Comparison of ENCODE assay signal across 1 cellular context in the genomic region with DNA sequence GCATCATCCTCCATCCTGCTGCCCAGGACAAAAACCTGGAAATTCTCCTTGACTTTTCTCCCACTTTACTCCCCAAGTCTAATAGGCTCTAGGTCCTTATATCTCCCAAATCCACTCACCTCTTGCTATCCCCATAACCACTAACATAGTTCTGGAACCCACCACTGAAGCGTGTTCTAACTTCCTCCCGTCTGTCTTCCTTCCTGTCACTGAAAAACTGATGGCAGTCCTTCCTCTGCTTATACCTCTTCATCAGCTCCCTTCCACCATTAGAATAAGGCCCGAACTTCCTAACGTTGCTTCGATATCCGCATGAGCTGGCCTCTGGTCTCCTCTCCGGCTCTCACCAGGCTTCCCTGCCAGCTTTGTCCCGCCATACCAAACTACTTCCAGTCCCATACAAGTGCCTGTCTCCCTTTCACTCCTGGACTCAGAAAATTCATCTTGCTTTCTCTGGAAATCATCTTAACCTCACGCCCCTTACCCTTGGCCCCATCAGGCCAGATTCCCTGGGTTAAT.
TF ChIP-seq lines count a peak whose summit lies in the region.

No MANE protein-coding gene starts in this region.

TF ChIP-seq in H1, 55 proteins besides CTCF, POLR2A, EP300 and RAD21:
- TF ChIP-seq ASH2L (IDR thresholded peaks at IDR 0.05; ENCODE audit: low read length) (no peak), CEBPB (IDR thresholded peaks at IDR 0.05; ENCODE audit: low read depth, low read length) (no peak), TBP (IDR thresholded peaks at IDR 0.05; ENCODE audit: low read depth, low read length) (no peak), SIRT6 (IDR thresholded peaks at IDR 0.05; ENCODE audit: low read length) (no peak), PHF8 (conservative IDR thresholded peaks at IDR 0.05; ENCODE audit: low read depth, low read length) (no peak), EGR1 (IDR thresholded peaks at IDR 0.05; ENCODE audit: borderline replicate concordance, low read depth, low read length) (no peak), GTF2F1 (IDR thresholded peaks at IDR 0.05; ENCODE audit: borderline replicate concordance, low read depth, low read length) (no peak), NANOG (IDR thresholded peaks at IDR 0.05; ENCODE audit: insufficient read depth, low read depth, low read length, poor library complexity, severe bottlenecking) (no peak), RXRA (IDR thresholded peaks at IDR 0.05; ENCODE audit: insufficient read depth, low read depth, low read length) (no peak), TAF1 (IDR thresholded peaks at IDR 0.05; ENCODE audit: low read depth, low read length) (no peak), GABPA (IDR thresholded peaks at IDR 0.05; ENCODE audit: borderline replicate concordance, insufficient read depth, low read length) (no peak), SAP30 (IDR thresholded peaks at IDR 0.05; ENCODE audit: insufficient read depth, insufficient replicate concordance, low read length) (no peak)
